8 cellular contexts compared by ENCODE assay signal in genomic region chr17:79244665-79245064, GRCh38.
"Had no signal": no experiment of that assay in that cellular context is flagged by ENCODE, and none has a peak within 500 bp of the region (broad histone marks: within the 10 kb centered on the region; RNA-seq: fewer than 3 reads in every experiment).

No MANE protein-coding gene starts in this region.

- DNase-seq: GDM1, GF-D8 had no signal

- H3K4me3 ChIP-seq: GM12878 had no signal

- ATAC-seq: GM12878 had no signal

- FAIRE-seq: G401.6, GM12878, GM12891, GM12892, GM18507, GM19239 had no signal
